In the genomic region with DNA sequence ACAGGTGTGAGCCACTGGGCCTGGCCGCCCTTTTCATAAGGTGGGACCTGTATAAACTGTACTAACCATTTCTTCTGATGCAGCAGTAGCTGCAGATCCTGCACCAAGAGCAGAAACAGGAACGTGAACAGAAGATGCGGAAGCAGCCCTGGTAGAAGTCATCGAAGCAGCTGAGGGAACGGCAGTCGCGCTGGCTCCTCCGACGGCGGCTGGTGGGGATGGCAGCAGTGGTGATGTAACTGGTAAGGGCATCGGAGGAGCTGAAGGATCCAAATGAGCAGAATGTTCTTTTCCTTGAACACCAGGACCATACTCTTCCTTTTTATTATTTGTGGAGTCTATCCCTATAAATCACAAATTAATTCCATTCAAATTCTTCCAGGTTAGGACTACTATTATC, we compare ENCODE assay signal across 40 cellular contexts.
"Had no signal": no experiment of that assay in that cellular context is flagged by ENCODE, and none has a peak within 500 bp of the region (broad histone marks: within the 10 kb centered on the region; RNA-seq: fewer than 3 reads in every experiment).

No MANE protein-coding gene starts in this region.

- H3K27me3 ChIP-seq: adrenal gland, ascending aorta, body of pancreas, brain microvascular endothelial cell, breast epithelium, cardiac muscle cell had no signal

- H3K27ac Mint-ChIP-seq: activated naive CD4-positive, alpha-beta T cell treated with anti-CD3 and anti-CD28 coated beads for 36 hours; activated naive CD4-positive, alpha-beta T cell treated with anti-CD3 and anti-CD28 coated beads, Interleukin-2, amount 10 ng/mL, durations not matched to agents 7 days and 5 days; activated naive CD4-positive, alpha-beta T cell treated with anti-CD3 and anti-CD28 coated beads, Interleukin-2, amount 50 U/mL, for 24 hours; activated naive CD8-positive, alpha-beta T cell; activated naive CD8-positive, alpha-beta T cell treated with anti-CD3 and anti-CD28 coated beads for 36 hours; activated naive CD8-positive, alpha-beta T cell treated with anti-CD3 and anti-CD28 coated beads, Interleukin-2, amount 10 ng/mL, durations not matched to agents 7 days and 5 days; activated naive CD8-positive, alpha-beta T cell treated with anti-CD3 and anti-CD28 coated beads, Interleukin-2, amount 50 U/mL, for 24 hours; activated T-helper 1 cell treated with anti-CD3 and anti-CD28 coated beads, Interleukin-12 subunit alpha, Interleukin-12 subunit beta, Interleukin-2, Interleukin-4 antibody, amounts not matched to agents 30 ng/mL and 10 ng/mL and 1 ng/mL, durations not matched to agents 14 hours and 24 hours and 36 hours; activated T-helper 17 cell treated with anti-CD3 and anti-CD28 coated beads, Interleukin-2, amount 50 U/mL, for 72 hours; activated T-helper 2 cell treated with anti-CD3 and anti-CD28 coated beads, Interferon-gamma antibody, Interleukin-2, Interleukin-4, amounts not matched to agents 10 μg/mL and 5 μg/mL and 100 μg/mL, durations not matched to agents 14 hours and 24 hours and 36 hours; brain had no signal

- H3K4me3 Mint-ChIP-seq: activated naive CD4-positive, alpha-beta T cell treated with anti-CD3 and anti-CD28 coated beads for 36 hours; activated naive CD4-positive, alpha-beta T cell treated with anti-CD3 and anti-CD28 coated beads, Interleukin-2, amount 10 ng/mL, durations not matched to agents 7 days and 5 days; activated naive CD4-positive, alpha-beta T cell treated with anti-CD3 and anti-CD28 coated beads, Interleukin-2, amount 50 U/mL, for 24 hours; activated naive CD8-positive, alpha-beta T cell; activated naive CD8-positive, alpha-beta T cell treated with anti-CD3 and anti-CD28 coated beads for 36 hours; activated naive CD8-positive, alpha-beta T cell treated with anti-CD3 and anti-CD28 coated beads, Interleukin-2, amount 10 ng/mL, durations not matched to agents 7 days and 5 days; activated naive CD8-positive, alpha-beta T cell treated with anti-CD3 and anti-CD28 coated beads, Interleukin-2, amount 50 U/mL, for 24 hours; activated T-cell treated with anti-CD3 and anti-CD28 coated beads, Interleukin-2, amount 50 U/mL, for 24 hours; activated T-cell treated with anti-CD3 and anti-CD28 coated beads, Interleukin-2, amount 50 U/mL, for 4 hours; activated T-cell treated with anti-CD3 and anti-CD28 coated beads, Interleukin-2, amount 50 U/mL, for 72 hours; activated T-helper 1 cell treated with anti-CD3 and anti-CD28 coated beads, Interleukin-12 subunit alpha, Interleukin-12 subunit beta, Interleukin-2, Interleukin-4 antibody, amounts not matched to agents 30 ng/mL and 10 ng/mL and 1 ng/mL, durations not matched to agents 14 hours and 24 hours and 36 hours; activated T-helper 17 cell treated with anti-CD3 and anti-CD28 coated beads, Interleukin-2, amount 50 U/mL, for 72 hours; brain; central memory CD8-positive, alpha-beta T cell had no signal

- H3K27ac ChIP-seq: adrenal gland, ascending aorta, body of pancreas, brain microvascular endothelial cell, breast epithelium, cardiac muscle cell had no signal

- H3K4me1 ChIP-seq: ascending aorta, breast epithelium had no signal

- H3K27me3 Mint-ChIP-seq: activated naive CD4-positive, alpha-beta T cell treated with anti-CD3 and anti-CD28 coated beads, Interleukin-2, amount 10 ng/mL, durations not matched to agents 7 days and 5 days; activated naive CD4-positive, alpha-beta T cell treated with anti-CD3 and anti-CD28 coated beads, Interleukin-2, amount 50 U/mL, for 24 hours; activated naive CD8-positive, alpha-beta T cell; activated naive CD8-positive, alpha-beta T cell treated with anti-CD3 and anti-CD28 coated beads for 36 hours; activated naive CD8-positive, alpha-beta T cell treated with anti-CD3 and anti-CD28 coated beads, Interleukin-2, amount 10 ng/mL, durations not matched to agents 7 days and 5 days; activated naive CD8-positive, alpha-beta T cell treated with anti-CD3 and anti-CD28 coated beads, Interleukin-2, amount 50 U/mL, for 24 hours; activated T-cell treated with anti-CD3 and anti-CD28 coated beads, Interleukin-2, amount 50 U/mL, for 24 hours; activated T-helper 17 cell treated with anti-CD3 and anti-CD28 coated beads, Interleukin-2, amount 50 U/mL, for 72 hours; brain; central memory CD8-positive, alpha-beta T cell had no signal

- H3K9me3 ChIP-seq: adrenal gland, ascending aorta, body of pancreas, breast epithelium had no signal

- H3K4me3 ChIP-seq: adrenal gland, ascending aorta, body of pancreas, breast epithelium, cardiac muscle cell had no signal

- FAIRE-seq: astrocyte, bronchial epithelial cell had no signal

- H3K9me3 Mint-ChIP-seq: activated naive CD4-positive, alpha-beta T cell treated with anti-CD3 and anti-CD28 coated beads for 36 hours; activated naive CD4-positive, alpha-beta T cell treated with anti-CD3 and anti-CD28 coated beads, Interleukin-2, amount 10 ng/mL, durations not matched to agents 7 days and 5 days; activated naive CD4-positive, alpha-beta T cell treated with anti-CD3 and anti-CD28 coated beads, Interleukin-2, amount 50 U/mL, for 24 hours; activated naive CD4-positive, alpha-beta T cell treated with anti-CD3 and anti-CD28 coated beads, Interleukin-2, amount 50 U/mL, for 72 hours; activated naive CD8-positive, alpha-beta T cell treated with anti-CD3 and anti-CD28 coated beads for 36 hours; activated naive CD8-positive, alpha-beta T cell treated with anti-CD3 and anti-CD28 coated beads, Interleukin-2, amount 10 ng/mL, durations not matched to agents 7 days and 5 days; activated naive CD8-positive, alpha-beta T cell treated with anti-CD3 and anti-CD28 coated beads, Interleukin-2, amount 50 U/mL, for 24 hours; activated T-cell treated with anti-CD3 and anti-CD28 coated beads, Interleukin-2, amount 50 U/mL, for 24 hours; activated T-cell treated with anti-CD3 and anti-CD28 coated beads, Interleukin-2, amount 50 U/mL, for 4 hours; activated T-cell treated with anti-CD3 and anti-CD28 coated beads, Interleukin-2, amount 50 U/mL, for 72 hours; activated T-helper 1 cell treated with anti-CD3 and anti-CD28 coated beads, Interleukin-12 subunit alpha, Interleukin-12 subunit beta, Interleukin-2, Interleukin-4 antibody, amounts not matched to agents 30 ng/mL and 10 ng/mL and 1 ng/mL, durations not matched to agents 14 hours and 24 hours and 36 hours; activated T-helper 17 cell treated with anti-CD3 and anti-CD28 coated beads, Interleukin-2, amount 50 U/mL, for 72 hours; activated T-helper 2 cell treated with anti-CD3 and anti-CD28 coated beads, Interferon-gamma antibody, Interleukin-2, Interleukin-4, amounts not matched to agents 10 μg/mL and 5 μg/mL and 100 μg/mL, durations not matched to agents 14 hours and 24 hours and 36 hours; brain; central memory CD8-positive, alpha-beta T cell had no signal

- H3K4me1 Mint-ChIP-seq: activated naive CD4-positive, alpha-beta T cell treated with anti-CD3 and anti-CD28 coated beads, Interleukin-2, amount 10 ng/mL, durations not matched to agents 7 days and 5 days; activated naive CD4-positive, alpha-beta T cell treated with anti-CD3 and anti-CD28 coated beads, Interleukin-2, amount 50 U/mL, for 24 hours; activated naive CD8-positive, alpha-beta T cell treated with anti-CD3 and anti-CD28 coated beads, Interleukin-2, amount 50 U/mL, for 24 hours; activated T-helper 17 cell treated with anti-CD3 and anti-CD28 coated beads, Interleukin-2, amount 50 U/mL, for 72 hours; central memory CD8-positive, alpha-beta T cell had no signal

- DNase-seq: activated effector memory CD4-positive, alpha-beta T cell treated with anti-CD3 and anti-CD28 coated beads, Interleukin-2, amount 50 U/mL, for 16 hours; activated effector memory CD4-positive, alpha-beta T cell treated with Interleukin-2 at 50 U/mL for 16 hours; activated gamma-delta T cell; activated gamma-delta T cell treated with Interleukin-2 at 50 U/mL for 16 hours; activated naive CD4-positive, alpha-beta T cell; activated naive CD4-positive, alpha-beta T cell treated with anti-CD3 and anti-CD28 coated beads for 36 hours; activated naive CD4-positive, alpha-beta T cell treated with anti-CD3 and anti-CD28 coated beads, Interleukin-2, amount 10 ng/mL, durations not matched to agents 7 days and 5 days; activated naive CD4-positive, alpha-beta T cell treated with Interleukin-2 at 50 U/mL for 16 hours; activated naive CD8-positive, alpha-beta T cell treated with anti-CD3 and anti-CD28 coated beads for 36 hours; activated naive CD8-positive, alpha-beta T cell treated with anti-CD3 and anti-CD28 coated beads, Interleukin-2, amount 10 ng/mL, durations not matched to agents 7 days and 5 days; activated naive CD8-positive, alpha-beta T cell treated with anti-CD3 and anti-CD28 coated beads, Interleukin-2, amount 50 U/mL, for 24 hours; activated T-cell treated with anti-CD3 and anti-CD28 coated beads for 4 hours; activated T-cell treated with anti-CD3 and anti-CD28 coated beads, Interleukin-2, amount 50 U/mL, for 1 hour; activated T-cell treated with anti-CD3 and anti-CD28 coated beads, Interleukin-2, amount 50 U/mL, for 24 hours; activated T-cell treated with anti-CD3 and anti-CD28 coated beads, Interleukin-2, amount 50 U/mL, for 4 hours; activated T-cell treated with anti-CD3 and anti-CD28 coated beads, Interleukin-2, amount 50 U/mL, for 48 hours; activated T-cell treated with anti-CD3 and anti-CD28 coated beads, Interleukin-2, amount 50 U/mL, for 72 hours; adrenal gland; amniotic stem cell; amygdala; anterior cingulate cortex; aorta; body of pancreas; brain microvascular endothelial cell; caudate nucleus; central memory CD4-positive, alpha-beta T cell; cerebellar nuclear complex had no signal

- H3K36me3 Mint-ChIP-seq: activated naive CD4-positive, alpha-beta T cell treated with anti-CD3 and anti-CD28 coated beads, Interleukin-2, amount 50 U/mL, for 72 hours had no signal
